1 cellular context compared by ENCODE assay signal in genomic region chr6:28923318-28924102, GRCh38.
A peak's percentile ranks its signal among the peaks of the same experiment; 100 is the strongest.
TF ChIP-seq lines count a peak whose summit lies in the region.

TSS of gene TRIM27 (minus strand) at chr6:28923985. CDS start at chr6:28923632, 353 bp downstream.

TF ChIP-seq in H1, 55 proteins besides CTCF, POLR2A, EP300 and RAD21:
- TF ChIP-seq JUN (IDR thresholded peaks at IDR 0.05; ENCODE audit: low read depth, low read length) (no peak), FOSL1 (IDR thresholded peaks at IDR 0.05; ENCODE audit: insufficient read depth, low read depth, low read length) (no peak), POLR2AphosphoS5 (IDR thresholded peaks at IDR 0.05; ENCODE audit: low read depth, low read length) (peak; percentile 88; the same call in 1 of the 2 replicates), SP4 (IDR thresholded peaks at IDR 0.05; ENCODE audit: low read length) (no peak), GTF2F1 (IDR thresholded peaks at IDR 0.05; ENCODE audit: borderline replicate concordance, low read depth, low read length) (no peak), RBBP5 (IDR thresholded peaks at IDR 0.05; ENCODE audit: borderline replicate concordance, low read depth, low read length) (peak; percentile 91), TCF12 (IDR thresholded peaks at IDR 0.05; ENCODE audit: low read depth, low read length) (no peak), USF2 (IDR thresholded peaks at IDR 0.05; ENCODE audit: low read length) (0 out of 2 replicates have a peak, but pooled peaks have one; percentile 18), TAF1 (IDR thresholded peaks at IDR 0.05; ENCODE audit: low read depth, low read length) (peak; percentile 84), TBP (IDR thresholded peaks at IDR 0.05; ENCODE audit: low read depth, low read length) (peak; percentile 69), ASH2L (IDR thresholded peaks at IDR 0.05; ENCODE audit: low read length) (peak; percentile 58), KDM4A (IDR thresholded peaks at IDR 0.05; ENCODE audit: low read depth, low read length, severe bottlenecking) (peak; percentile 73), E2F6 (IDR thresholded peaks at IDR 0.05) (peak; percentile 30; the same call in 1 of the 2 replicates), PHF8 (conservative IDR thresholded peaks at IDR 0.05; ENCODE audit: low read depth, low read length) (peak; percentile 81), ATF3 (IDR thresholded peaks at IDR 0.05; ENCODE audit: insufficient read depth, low read depth, low read length) (no peak), CTBP2 (IDR thresholded peaks at IDR 0.05; ENCODE audit: borderline replicate concordance, insufficient read depth, insufficient read length, low read length) (no peak), HDAC2 (IDR thresholded peaks at IDR 0.05; ENCODE audit: borderline replicate concordance in 1 of 2, low read depth in 2 of 2, low read length in 2 of 2) (no peak), SIN3A (conservative IDR thresholded peaks at IDR 0.05 in 1 of 2, IDR thresholded peaks at IDR 0.05 in 1 of 2; ENCODE audit: low read depth in 1 of 2, low read length in 2 of 2) (peak; percentile 8 to 41; a peak in 3 of 4 replicates), MAX (IDR thresholded peaks at IDR 0.05) (peak; percentile 68), EZH2 (IDR thresholded peaks at IDR 0.05; ENCODE audit: low read depth, low read length, severe bottlenecking) (no peak), HDAC6 (IDR thresholded peaks at IDR 0.05; ENCODE audit: low read depth, low read length) (no peak), MAFK (IDR thresholded peaks at IDR 0.05; ENCODE audit: low read depth, low read length) (no peak), GABPA (IDR thresholded peaks at IDR 0.05; ENCODE audit: borderline replicate concordance, insufficient read depth, low read length) (peak; percentile 65; the same call in 1 of the 2 replicates)
TF ChIP-seq in H1: peak in this region for 12.
